Comparison of ENCODE assay signal across 1 cellular context in genomic region chr3:50617911-50618481, GRCh38.
TF ChIP-seq lines count a peak whose summit lies in the region.

No MANE protein-coding gene starts in this region.

TF ChIP-seq in neural cell, 6 proteins besides CTCF, POLR2A, EP300 and RAD21 (continued from another document):
- TF ChIP-seq, protein P1, sequence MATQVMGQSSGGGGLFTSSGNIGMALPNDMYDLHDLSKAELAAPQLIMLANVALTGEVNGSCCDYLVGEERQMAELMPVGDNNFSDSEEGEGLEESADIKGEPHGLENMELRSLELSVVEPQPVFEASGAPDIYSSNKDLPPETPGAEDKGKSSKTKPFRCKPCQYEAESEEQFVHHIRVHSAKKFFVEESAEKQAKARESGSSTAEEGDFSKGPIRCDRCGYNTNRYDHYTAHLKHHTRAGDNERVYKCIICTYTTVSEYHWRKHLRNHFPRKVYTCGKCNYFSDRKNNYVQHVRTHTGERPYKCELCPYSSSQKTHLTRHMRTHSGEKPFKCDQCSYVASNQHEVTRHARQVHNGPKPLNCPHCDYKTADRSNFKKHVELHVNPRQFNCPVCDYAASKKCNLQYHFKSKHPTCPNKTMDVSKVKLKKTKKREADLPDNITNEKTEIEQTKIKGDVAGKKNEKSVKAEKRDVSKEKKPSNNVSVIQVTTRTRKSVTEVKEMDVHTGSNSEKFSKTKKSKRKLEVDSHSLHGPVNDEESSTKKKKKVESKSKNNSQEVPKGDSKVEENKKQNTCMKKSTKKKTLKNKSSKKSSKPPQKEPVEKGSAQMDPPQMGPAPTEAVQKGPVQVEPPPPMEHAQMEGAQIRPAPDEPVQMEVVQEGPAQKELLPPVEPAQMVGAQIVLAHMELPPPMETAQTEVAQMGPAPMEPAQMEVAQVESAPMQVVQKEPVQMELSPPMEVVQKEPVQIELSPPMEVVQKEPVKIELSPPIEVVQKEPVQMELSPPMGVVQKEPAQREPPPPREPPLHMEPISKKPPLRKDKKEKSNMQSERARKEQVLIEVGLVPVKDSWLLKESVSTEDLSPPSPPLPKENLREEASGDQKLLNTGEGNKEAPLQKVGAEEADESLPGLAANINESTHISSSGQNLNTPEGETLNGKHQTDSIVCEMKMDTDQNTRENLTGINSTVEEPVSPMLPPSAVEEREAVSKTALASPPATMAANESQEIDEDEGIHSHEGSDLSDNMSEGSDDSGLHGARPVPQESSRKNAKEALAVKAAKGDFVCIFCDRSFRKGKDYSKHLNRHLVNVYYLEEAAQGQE (IDR thresholded peaks at IDR 0.05; ENCODE audit: borderline replicate concordance), result no peak
- no peak for TF ChIP-seq SMC3 (conservative IDR thresholded peaks at IDR 0.05; ENCODE audit: poor library complexity)
